19 cellular contexts compared by ENCODE assay signal in the genomic region with DNA sequence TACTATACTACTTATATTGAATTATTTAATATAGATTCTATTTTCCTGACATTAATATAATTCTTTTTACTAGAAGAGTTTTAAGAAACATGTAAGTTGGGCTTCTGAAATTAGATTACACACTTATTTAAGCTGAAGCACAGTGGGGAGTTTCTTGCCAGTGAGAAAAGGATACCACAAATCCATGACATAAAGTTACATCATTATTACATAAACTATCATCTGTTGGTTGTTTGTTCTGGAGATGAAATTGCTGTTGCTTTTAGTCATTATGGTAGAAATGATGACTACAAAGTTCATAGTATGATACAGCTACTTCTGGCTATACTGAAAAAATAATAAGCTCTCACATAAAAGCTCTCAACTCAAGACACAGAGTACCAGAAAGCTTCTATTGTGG.
"Had no signal": no experiment of that assay in that cellular context is flagged by ENCODE, and none has a peak within 500 bp of the region (broad histone marks: within the 10 kb centered on the region; RNA-seq: fewer than 3 reads in every experiment).

No MANE protein-coding gene starts in this region.

- H3K27me3 Mint-ChIP-seq: activated CD4-positive, alpha-beta memory T cell treated with anti-CD3 and anti-CD28 coated beads for 36 hours; activated naive CD8-positive, alpha-beta T cell treated with anti-CD3 and anti-CD28 coated beads, Interleukin-2, amount 10 ng/mL, durations not matched to agents 7 days and 5 days; naive thymus-derived CD4-positive, alpha-beta T cell; progenitor cell of endocrine pancreas; stimulated activated naive B cell treated with anti-CD40 and anti-IgM and Interleukin-4, amounts not matched to agents 10 μg/mL and 1 μg/mL and 100 μg/mL, for 72 hours had no signal

- H3K36me3 Mint-ChIP-seq: activated CD4-positive, alpha-beta memory T cell treated with anti-CD3 and anti-CD28 coated beads for 36 hours; activated naive CD8-positive, alpha-beta T cell treated with anti-CD3 and anti-CD28 coated beads, Interleukin-2, amount 10 ng/mL, durations not matched to agents 7 days and 5 days; naive thymus-derived CD4-positive, alpha-beta T cell; stimulated activated naive B cell treated with anti-CD40 and anti-IgM and Interleukin-4, amounts not matched to agents 10 μg/mL and 1 μg/mL and 100 μg/mL, for 72 hours had no signal

- H3K4me3 Mint-ChIP-seq: activated CD4-positive, alpha-beta memory T cell treated with anti-CD3 and anti-CD28 coated beads for 36 hours; activated naive CD8-positive, alpha-beta T cell treated with anti-CD3 and anti-CD28 coated beads, Interleukin-2, amount 10 ng/mL, durations not matched to agents 7 days and 5 days; endodermal cell; stimulated activated naive B cell treated with anti-CD40 and anti-IgM and Interleukin-4, amounts not matched to agents 10 μg/mL and 1 μg/mL and 100 μg/mL, for 72 hours had no signal

- H3K4me3 ChIP-seq: colonic mucosa, left ventricle myocardium inferior, transverse colon, uterus had no signal

- H3K27ac Mint-ChIP-seq: activated CD4-positive, alpha-beta memory T cell treated with anti-CD3 and anti-CD28 coated beads for 36 hours; activated naive CD8-positive, alpha-beta T cell treated with anti-CD3 and anti-CD28 coated beads, Interleukin-2, amount 10 ng/mL, durations not matched to agents 7 days and 5 days; naive thymus-derived CD4-positive, alpha-beta T cell; stimulated activated naive B cell treated with anti-CD40 and anti-IgM and Interleukin-4, amounts not matched to agents 10 μg/mL and 1 μg/mL and 100 μg/mL, for 72 hours had no signal

- DNase-seq: activated CD4-positive, alpha-beta memory T cell treated with anti-CD3 and anti-CD28 coated beads for 36 hours; activated CD4-positive, alpha-beta T cell treated with anti-CD3 and anti-CD28 coated beads for 48 hours; activated naive CD4-positive, alpha-beta T cell treated with Interleukin-2 at 50 U/mL for 16 hours; activated naive CD8-positive, alpha-beta T cell treated with anti-CD3 and anti-CD28 coated beads, Interleukin-2, amount 10 ng/mL, durations not matched to agents 7 days and 5 days; activated T-cell treated with anti-CD3 and anti-CD28 coated beads, Interleukin-2, amount 50 U/mL, for 48 hours; amygdala; caudate nucleus; colonic mucosa; endodermal cell; left ventricle myocardium inferior; naive thymus-derived CD4-positive, alpha-beta T cell; retina; stimulated activated CD4-positive, alpha-beta T cell treated with anti-CD3 and anti-CD28 coated beads, Interleukin-2, amount 100 ng/mL, for 48 hours; stimulated activated CD8-positive, alpha-beta memory T cell treated with anti-CD3 and anti-CD28 coated beads, Interleukin-4, amount 100 ng/mL, for 48 hours; stimulated activated naive B cell treated with anti-CD40 and anti-IgM and Interleukin-4, amounts not matched to agents 10 μg/mL and 1 μg/mL and 100 μg/mL, for 72 hours; T-helper 2 cell; transverse colon; uterus had no signal

- H3K9me3 Mint-ChIP-seq: activated CD4-positive, alpha-beta memory T cell treated with anti-CD3 and anti-CD28 coated beads for 36 hours; activated naive CD8-positive, alpha-beta T cell treated with anti-CD3 and anti-CD28 coated beads, Interleukin-2, amount 10 ng/mL, durations not matched to agents 7 days and 5 days; endodermal cell had no signal

- ATAC-seq: naive thymus-derived CD4-positive, alpha-beta T cell; stimulated activated naive B cell treated with anti-CD40 and anti-IgM and Interleukin-4, amounts not matched to agents 10 μg/mL and 1 μg/mL and 100 μg/mL, for 72 hours had no signal

- H3K4me1 Mint-ChIP-seq: activated naive CD8-positive, alpha-beta T cell treated with anti-CD3 and anti-CD28 coated beads, Interleukin-2, amount 10 ng/mL, durations not matched to agents 7 days and 5 days; naive thymus-derived CD4-positive, alpha-beta T cell; stimulated activated naive B cell treated with anti-CD40 and anti-IgM and Interleukin-4, amounts not matched to agents 10 μg/mL and 1 μg/mL and 100 μg/mL, for 72 hours had no signal
